9 cellular contexts compared by ENCODE assay signal in genomic region chr10:60865198-60865783, GRCh38.
"Had no signal": no experiment of that assay in that cellular context is flagged by ENCODE, and none has a peak within 500 bp of the region (broad histone marks: within the 10 kb centered on the region; RNA-seq: fewer than 3 reads in every experiment).

No MANE protein-coding gene starts in this region.

- H3K9me3 ChIP-seq: HAP-1 had no signal

- H3K9me3 Mint-ChIP-seq: HFFc6, IgD-negative memory B cell had no signal

- H3K36me3 ChIP-seq: HAP-1 had no signal

- H3K4me3 Mint-ChIP-seq: HFFc6, IgD-negative memory B cell had no signal

- H3K4me3 ChIP-seq: GM23248, HAP-1 had no signal

- H3K4me1 Mint-ChIP-seq: IgD-negative memory B cell had no signal

- H3K4me1 ChIP-seq: HAP-1 had no signal

- H3K9ac ChIP-seq: GM23248 had no signal

- ATAC-seq: HCT116, HepG2 had no signal

- DNase-seq: GM23248, GOT3, H7, HFFc6 had no signal

- FAIRE-seq: HepG2 had no signal

- H3K27ac Mint-ChIP-seq: HFFc6, IgD-negative memory B cell had no signal

- H2AFZ ChIP-seq: GM23248 had no signal

- H3K27ac ChIP-seq: GM23248, HL-60 had no signal
